Comparison of ENCODE assay signal across 35 cellular contexts in the genomic region with DNA sequence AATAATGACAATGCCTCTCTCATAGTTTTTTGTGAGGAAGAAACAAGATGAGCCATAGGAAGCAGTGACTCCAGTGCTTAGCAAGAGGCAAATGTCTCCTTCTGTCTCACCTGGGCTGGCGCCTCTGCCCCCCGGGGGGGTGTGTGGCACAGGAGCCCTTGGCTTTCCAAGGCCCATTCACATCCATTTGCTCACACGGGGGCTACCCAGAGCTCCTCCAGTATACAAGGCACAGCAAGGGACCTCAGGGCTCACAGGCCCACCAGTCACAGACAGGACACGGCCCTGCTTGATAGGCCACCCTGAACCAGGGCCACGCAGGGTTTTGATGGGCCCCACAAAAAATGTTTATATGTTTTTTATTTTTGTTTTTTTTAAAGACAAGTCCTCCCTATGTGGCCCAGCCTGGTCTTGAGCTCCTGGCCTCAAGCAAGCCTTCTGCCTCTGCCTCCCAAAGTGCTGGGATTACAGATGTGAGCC. TPM values are rescaled to one million over a fixed set of nuclear protein-coding genes. Genes with fewer than 3 reads are reported as not detected.
"Had no signal": no experiment of that assay in that cellular context is flagged by ENCODE, and none has a peak within 500 bp of the region (broad histone marks: within the 10 kb centered on the region; RNA-seq: fewer than 3 reads in every experiment).

No MANE protein-coding gene starts in this region.

- H3K27ac ChIP-seq: adrenal gland, body of pancreas, brain microvascular endothelial cell, breast epithelium, VCaP had no signal

- H3K9me3 ChIP-seq: adrenal gland, body of pancreas, breast epithelium had no signal

- H3K27me3 ChIP-seq: adrenal gland, body of pancreas, brain microvascular endothelial cell, breast epithelium had no signal

- H3K36me3 ChIP-seq: adrenal gland, brain microvascular endothelial cell, breast epithelium had no signal

- DNase-seq: activated B cell treated with CpG ODN at 0.5 μM for 24 hours; activated CD4-positive, alpha-beta memory T cell treated with anti-CD3 and anti-CD28 coated beads for 36 hours; activated CD4-positive, alpha-beta T cell treated with anti-CD3 and anti-CD28 coated beads for 4 hours; activated CD4-positive, alpha-beta T cell treated with anti-CD3 and anti-CD28 coated beads, Interleukin-2, amount 10 ng/mL, durations not matched to agents 24 days and 14 days; activated CD4-positive, alpha-beta T cell treated with anti-CD3 and anti-CD28 coated beads, Interleukin-2, amount 50 U/mL, for 1 hour; activated CD4-positive, alpha-beta T cell treated with anti-CD3 and anti-CD28 coated beads, Interleukin-2, amount 50 U/mL, for 4 hours; activated CD4-positive, CD25-positive, alpha-beta regulatory T cell treated with anti-CD3 and anti-CD28 coated beads, Interleukin-2, amount 50 U/mL, for 72 hours; activated CD8-positive, alpha-beta memory T cell treated with anti-CD3 and anti-CD28 coated beads, Interleukin-2, amount 50 U/mL, for 4 hours; activated CD8-positive, alpha-beta T cell treated with anti-CD3 and anti-CD28 coated beads for 36 hours; activated effector memory CD4-positive, alpha-beta T cell treated with anti-CD3 and anti-CD28 coated beads, Interleukin-2, amount 50 U/mL, for 16 hours; activated gamma-delta T cell treated with Interleukin-2 at 50 U/mL for 16 hours; activated naive CD4-positive, alpha-beta T cell; activated naive CD4-positive, alpha-beta T cell treated with anti-CD3 and anti-CD28 coated beads for 36 hours; activated naive CD4-positive, alpha-beta T cell treated with anti-CD3 and anti-CD28 coated beads, Interleukin-2, amount 50 U/mL, for 16 hours; activated naive CD8-positive, alpha-beta T cell treated with anti-CD3 and anti-CD28 coated beads for 36 hours; activated T-cell treated with anti-CD3 and anti-CD28 coated beads for 4 hours; activated T-cell treated with anti-CD3 and anti-CD28 coated beads, Interleukin-2, amount 50 U/mL, for 1 hour; activated T-cell treated with anti-CD3 and anti-CD28 coated beads, Interleukin-2, amount 50 U/mL, for 4 hours; activated T-cell treated with anti-CD3 and anti-CD28 coated beads, Interleukin-2, amount 50 U/mL, for 72 hours; adrenal gland; amniotic stem cell; brain microvascular endothelial cell; central memory CD4-positive, alpha-beta T cell; T-helper 1 cell; T-helper 2 cell; T-helper 9 cell had no signal

- H3K4me3 ChIP-seq: adrenal gland, body of pancreas, breast epithelium had no signal

- FAIRE-seq: astrocyte, TTC549 had no signal

- H3K4me1 ChIP-seq: adrenal gland, breast epithelium had no signal

RNA-seq across cellular contexts. Expression of gene PLA2G4E, which starts 26.6 kb away (rescaled TPM):
- total RNA-seq: activated B cell treated with CpG ODN at 0.5 μM for 24 hours; activated CD4-positive, alpha-beta memory T cell treated with anti-CD3 and anti-CD28 coated beads for 36 hours; activated CD4-positive, alpha-beta T cell treated with anti-CD3 and anti-CD28 coated beads, Interleukin-2, amount 10 ng/mL, durations not matched to agents 24 days and 14 days; activated CD8-positive, alpha-beta memory T cell treated with anti-CD3 and anti-CD28 coated beads for 36 hours; activated CD8-positive, alpha-beta T cell treated with anti-CD3 and anti-CD28 coated beads for 36 hours; activated naive CD4-positive, alpha-beta T cell treated with anti-CD3 and anti-CD28 coated beads for 36 hours; activated naive CD4-positive, alpha-beta T cell treated with anti-CD3 and anti-CD28 coated beads, Interleukin-2, amount 50 U/mL, for 72 hours; activated naive CD8-positive, alpha-beta T cell treated with anti-CD3 and anti-CD28 coated beads for 36 hours; activated T-cell treated with anti-CD3 and anti-CD28 coated beads, Interleukin-2, amount 50 U/mL, for 4 hours; activated T-cell treated with anti-CD3 and anti-CD28 coated beads, Interleukin-2, amount 50 U/mL, for 72 hours; activated T-helper 1 cell treated with anti-CD3 and anti-CD28 coated beads, Interleukin-12 subunit alpha, Interleukin-12 subunit beta, Interleukin-2, Interleukin-4 antibody, amounts not matched to agents 30 ng/mL and 10 ng/mL and 1 ng/mL, durations not matched to agents 14 hours and 24 hours and 36 hours; aorta; astrocyte; body of pancreas; breast epithelium had no signal
- polyA plus RNA-seq: aorta had no signal
